ENCODE assay signal across 1 cellular context in the genomic region with DNA sequence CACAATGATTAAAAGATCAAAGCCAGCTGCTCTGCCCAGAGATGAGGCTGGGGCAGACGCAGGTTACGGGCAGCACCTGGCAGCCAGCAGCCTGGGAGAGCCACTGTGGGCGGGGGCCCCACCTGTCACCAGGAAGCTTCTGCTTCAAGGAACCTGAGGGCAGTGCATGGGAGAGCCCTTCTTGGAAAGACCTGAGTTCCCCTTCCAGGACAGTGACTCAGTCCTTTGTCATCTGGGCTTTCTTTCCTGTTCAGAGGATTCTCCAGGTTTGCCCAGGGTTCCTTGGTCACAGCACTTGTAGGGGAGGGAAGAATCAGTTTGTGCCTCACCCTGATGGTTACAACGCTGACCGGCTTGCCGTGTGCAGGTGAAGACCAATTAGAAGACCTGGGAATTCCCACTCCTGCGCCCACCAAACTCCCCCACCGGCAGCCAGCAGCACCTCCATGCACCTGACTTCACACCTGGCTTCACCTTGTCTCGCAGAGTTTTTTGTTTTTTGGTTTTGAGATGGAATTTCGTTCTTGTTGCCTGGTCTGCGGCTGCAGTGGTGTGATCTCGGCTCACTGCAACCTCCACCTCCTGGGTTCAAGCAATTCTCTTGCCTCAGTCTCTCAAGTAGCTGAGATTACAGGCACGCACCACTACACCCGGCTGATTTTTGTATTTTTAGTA.
TF ChIP-seq lines count a peak whose summit lies in the region.

No MANE protein-coding gene starts in this region.

TF ChIP-seq in A549, 52 proteins besides CTCF, POLR2A, EP300 and RAD21 (continued from another document):
- TF ChIP-seq REST (IDR thresholded peaks at IDR 0.05) (no peak), HEYL (CRISPR knock-in tag; IDR thresholded peaks at IDR 0.05) (no peak), JUNB (IDR thresholded peaks at IDR 0.05) (no peak), RCOR1 (IDR thresholded peaks at IDR 0.05; ENCODE audit: low read depth, low read length) (no peak), EHF (CRISPR knock-in tag; IDR thresholded peaks at IDR 0.05) (no peak), HDAC2 (IDR thresholded peaks at IDR 0.05) (no peak), SREBF2 (IDR thresholded peaks at IDR 0.05) (no peak), ELK1 (IDR thresholded peaks at IDR 0.05; ENCODE audit: low read depth, low read length) (no peak), HES2 (IDR thresholded peaks at IDR 0.05) (no peak), RFX5 (IDR thresholded peaks at IDR 0.05) (no peak), FOSB (CRISPR knock-in tag; IDR thresholded peaks at IDR 0.05) (no peak)
- TF ChIP-seq, protein P1, sequence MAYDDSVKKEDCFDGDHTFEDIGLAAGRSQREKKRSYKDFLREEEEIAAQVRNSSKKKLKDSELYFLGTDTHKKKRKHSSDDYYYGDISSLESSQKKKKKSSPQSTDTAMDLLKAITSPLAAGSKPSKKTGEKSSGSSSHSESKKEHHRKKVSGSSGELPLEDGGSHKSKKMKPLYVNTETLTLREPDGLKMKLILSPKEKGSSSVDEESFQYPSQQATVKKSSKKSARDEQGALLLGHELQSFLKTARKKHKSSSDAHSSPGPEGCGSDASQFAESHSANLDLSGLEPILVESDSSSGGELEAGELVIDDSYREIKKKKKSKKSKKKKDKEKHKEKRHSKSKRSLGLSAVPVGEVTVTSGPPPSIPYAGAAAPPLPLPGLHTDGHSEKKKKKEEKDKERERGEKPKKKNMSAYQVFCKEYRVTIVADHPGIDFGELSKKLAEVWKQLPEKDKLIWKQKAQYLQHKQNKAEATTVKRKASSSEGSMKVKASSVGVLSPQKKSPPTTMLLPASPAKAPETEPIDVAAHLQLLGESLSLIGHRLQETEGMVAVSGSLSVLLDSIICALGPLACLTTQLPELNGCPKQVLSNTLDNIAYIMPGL (CRISPR knock-in tag; IDR thresholded peaks at IDR 0.05; ENCODE audit: borderline replicate concordance) = no peak
- TF ChIP-seq, protein P2, sequence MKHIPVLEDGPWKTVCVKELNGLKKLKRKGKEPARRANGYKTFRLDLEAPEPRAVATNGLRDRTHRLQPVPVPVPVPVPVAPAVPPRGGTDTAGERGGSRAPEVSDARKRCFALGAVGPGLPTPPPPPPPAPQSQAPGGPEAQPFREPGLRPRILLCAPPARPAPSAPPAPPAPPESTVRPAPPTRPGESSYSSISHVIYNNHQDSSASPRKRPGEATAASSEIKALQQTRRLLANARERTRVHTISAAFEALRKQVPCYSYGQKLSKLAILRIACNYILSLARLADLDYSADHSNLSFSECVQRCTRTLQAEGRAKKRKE (CRISPR knock-in tag; IDR thresholded peaks at IDR 0.05; ENCODE audit: low read depth) = no peak
TF ChIP-seq in A549: peak in this region for 0.
